ENCODE assay signal across 22 cellular contexts in genomic region chr6:135702955-135703499, GRCh38.
DNase-seq lines count a peak whose midpoint lies in the region; ATAC-seq and TF ChIP-seq lines count a peak whose summit lies in the region.
"Had no signal": no experiment of that assay in that cellular context is flagged by ENCODE, and none has a peak within 500 bp of the region (broad histone marks: within the 10 kb centered on the region; RNA-seq: fewer than 3 reads in every experiment).

No MANE protein-coding gene starts in this region.

- TF ChIP-seq EP300 in upper lobe of left lung (IDR thresholded peaks at IDR 0.05) = no peak

- H3K4me3 Mint-ChIP-seq in activated naive CD8-positive, alpha-beta T cell treated with anti-CD3 and anti-CD28 coated beads for 36 hours = no peak overlapping the region
- H3K4me3 Mint-ChIP-seq in type B pancreatic cell = no peak overlapping the region
- H3K4me3 Mint-ChIP-seq: CD4-positive, alpha-beta T cell; neural crest cell had no signal

- peak overlapping the region; percentile 34 for H3K27ac Mint-ChIP-seq in activated naive CD8-positive, alpha-beta T cell treated with anti-CD3 and anti-CD28 coated beads for 36 hours
- H3K27ac Mint-ChIP-seq in type B pancreatic cell = no peak overlapping the region
- H3K27ac Mint-ChIP-seq: CD4-positive, alpha-beta T cell; HFFc6 had no signal

- H3K4me1 ChIP-seq in upper lobe of left lung = no peaks in the 10 kb centered on the region
- H3K4me1 ChIP-seq: lower lobe of right lung, sigmoid colon had no signal

- TF ChIP-seq CTCF in GM10266 (IDR thresholded peaks at IDR 0.05; ENCODE audit: control insufficient read depth, insufficient read depth, low read depth, missing control alignments) (no peak), type B pancreatic cell (conservative IDR thresholded peaks at IDR 0.05) (no peak), upper lobe of left lung (IDR thresholded peaks at IDR 0.05) (no peak)

- ATAC-seq in GM21723 (IDR thresholded peaks at IDR 0.05; ENCODE audit: unreplicated experiment) (peak; percentile 27), upper lobe of left lung (ENCODE audit: low FRiP score in 2 of 2) (no peak), HG02798 (IDR thresholded peaks at IDR 0.05; ENCODE audit: poor library complexity, unreplicated experiment) (no peak)
- ATAC-seq: mucosa of descending colon had no signal

- peaks cover 15% of the 10 kb centered on the region for H3K4me1 Mint-ChIP-seq in activated naive CD8-positive, alpha-beta T cell treated with anti-CD3 and anti-CD28 coated beads for 36 hours
- peaks cover 4% of the 10 kb centered on the region for H3K4me1 Mint-ChIP-seq in type B pancreatic cell (ENCODE audit: unreplicated experiment)
- H3K4me1 Mint-ChIP-seq: neural crest cell had no signal

- peaks cover 4% of the 10 kb centered on the region for H3K27me3 Mint-ChIP-seq in activated naive CD8-positive, alpha-beta T cell treated with anti-CD3 and anti-CD28 coated beads for 36 hours
- no peaks in the 10 kb centered on the region for H3K27me3 Mint-ChIP-seq in type B pancreatic cell
- H3K27me3 Mint-ChIP-seq: CD4-positive, alpha-beta T cell had no signal

- H3K9me3 Mint-ChIP-seq in activated naive CD8-positive, alpha-beta T cell treated with anti-CD3 and anti-CD28 coated beads for 36 hours = peaks cover 2% of the 10 kb centered on the region
- H3K9me3 Mint-ChIP-seq in type B pancreatic cell = peaks cover 6% of the 10 kb centered on the region
- H3K9me3 Mint-ChIP-seq: CD4-positive, alpha-beta T cell; HFFc6; neural crest cell had no signal

- WGBS in upper lobe of left lung, 2 donors = 89 to 100% methylated on average over 1 of the region's 1 CpG

- peaks cover 1% of the 10 kb centered on the region for H3K36me3 Mint-ChIP-seq in activated naive CD8-positive, alpha-beta T cell treated with anti-CD3 and anti-CD28 coated beads for 36 hours
- no peaks in the 10 kb centered on the region for H3K36me3 Mint-ChIP-seq in type B pancreatic cell

- no peaks in the 10 kb centered on the region for H3K27me3 ChIP-seq in upper lobe of left lung
- H3K27me3 ChIP-seq: sigmoid colon had no signal

- DNase-seq in GM10266 (ENCODE audit: extremely low spot score) (peak; percentile 5), NOMO-1 treated with DMSO at 0.1 percent for 48 hours (lab: John Stamatoyannopoulos, UW; ENCODE audit: unreplicated experiment) (peak; percentile 39), type B pancreatic cell (ENCODE audit: extremely low spot score, unreplicated experiment) (no peak), upper lobe of left lung (no peak)
- no peak for DNase-seq in activated naive CD8-positive, alpha-beta T cell treated with anti-CD3 and anti-CD28 coated beads for 36 hours
- DNase-seq: activated CD4-positive, alpha-beta T cell treated with anti-CD3 and anti-CD28 coated beads for 1 hour; activated naive CD4-positive, alpha-beta T cell; aorta; CD4-positive, alpha-beta T cell; dermis blood vessel endothelial cell; DMS 273 treated with DMSO at 0.1 percent for 48 hours; HFFc6; IMR-90; lower lobe of right lung; mucosa of descending colon; NCI-H146; NCI-H510A treated with DMSO at 0.1 percent for 48 hours; sigmoid colon; SW 1271 had no signal

- TF ChIP-seq POLR2A in upper lobe of left lung (IDR thresholded peaks at IDR 0.05) = no peak

- H3K27ac ChIP-seq in upper lobe of left lung = no peak overlapping the region
- H3K27ac ChIP-seq: lower lobe of right lung, sigmoid colon had no signal

- H3K4me3 ChIP-seq in upper lobe of left lung = no peak overlapping the region
- H3K4me3 ChIP-seq: lower lobe of right lung, mucosa of descending colon, sigmoid colon had no signal

- no peaks in the 10 kb centered on the region for H3K9me3 ChIP-seq in upper lobe of left lung
- H3K9me3 ChIP-seq: lower lobe of right lung, mucosa of descending colon, sigmoid colon had no signal

- no peaks in the 10 kb centered on the region for H3K36me3 ChIP-seq in upper lobe of left lung
- H3K36me3 ChIP-seq: lower lobe of right lung, sigmoid colon had no signal

Comparison
In these comparisons a context has a peak if more than half of its experiments do, and no peak if none do; other contexts are left out.
1. DNase-seq: peak in GM10266 (single experiment) and NOMO-1 treated with DMSO at 0.1 percent for 48 hours (single experiment); none in activated naive CD8-positive, alpha-beta T cell treated with anti-CD3 and anti-CD28 coated beads for 36 hours (single experiment), type B pancreatic cell (single experiment) and upper lobe of left lung (0 of 2).